In the genomic region with DNA sequence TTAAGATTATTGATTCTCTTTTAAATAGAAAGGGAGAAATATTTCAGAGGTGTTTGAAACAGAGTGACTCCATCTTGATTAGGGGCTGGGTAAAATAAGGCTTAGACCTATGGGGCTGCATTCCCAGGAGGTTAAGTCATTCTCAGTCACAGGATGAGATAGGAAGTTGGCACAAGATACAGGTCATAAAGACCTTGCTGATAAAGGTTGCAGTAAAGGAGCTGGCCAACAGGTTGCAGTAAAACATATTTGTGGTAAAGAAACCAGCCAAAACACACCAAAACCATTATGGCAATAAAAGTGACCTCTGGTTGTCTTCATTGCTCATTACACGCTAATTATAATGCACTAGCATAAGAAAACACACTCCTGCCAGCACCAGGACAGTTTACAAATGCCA, we compare ENCODE assay signal across 11 cellular contexts.
"Had no signal": no experiment of that assay in that cellular context is flagged by ENCODE, and none has a peak within 500 bp of the region (broad histone marks: within the 10 kb centered on the region; RNA-seq: fewer than 3 reads in every experiment).

No MANE protein-coding gene starts in this region.

- H3K4me3 ChIP-seq: body of pancreas, hepatocyte, sigmoid colon, suprapubic skin had no signal

- H3K9me3 ChIP-seq: body of pancreas, sigmoid colon, suprapubic skin had no signal

- H3K36me3 ChIP-seq: sigmoid colon, suprapubic skin had no signal

- DNase-seq: activated CD4-positive, alpha-beta T cell treated with anti-CD3 and anti-CD28 coated beads, Interleukin-2, amount 50 U/mL, for 4 hours; activated CD8-positive, alpha-beta memory T cell treated with anti-CD3 and anti-CD28 coated beads, Interleukin-2, amount 10 ng/mL, durations not matched to agents 7 days and 5 days; activated effector memory CD4-positive, alpha-beta T cell treated with Interleukin-2 at 50 U/mL for 16 hours; activated T-cell treated with anti-CD3 and anti-CD28 coated beads, Interleukin-2, amount 50 U/mL, for 24 hours; amniotic stem cell; nephron progenitor cell; sigmoid colon; stimulated activated naive CD4-positive, alpha-beta T cell had no signal

- H3K27ac ChIP-seq: body of pancreas, hepatocyte, sigmoid colon, suprapubic skin had no signal

- H3K4me1 ChIP-seq: body of pancreas, sigmoid colon, suprapubic skin had no signal
